In the genomic region with DNA sequence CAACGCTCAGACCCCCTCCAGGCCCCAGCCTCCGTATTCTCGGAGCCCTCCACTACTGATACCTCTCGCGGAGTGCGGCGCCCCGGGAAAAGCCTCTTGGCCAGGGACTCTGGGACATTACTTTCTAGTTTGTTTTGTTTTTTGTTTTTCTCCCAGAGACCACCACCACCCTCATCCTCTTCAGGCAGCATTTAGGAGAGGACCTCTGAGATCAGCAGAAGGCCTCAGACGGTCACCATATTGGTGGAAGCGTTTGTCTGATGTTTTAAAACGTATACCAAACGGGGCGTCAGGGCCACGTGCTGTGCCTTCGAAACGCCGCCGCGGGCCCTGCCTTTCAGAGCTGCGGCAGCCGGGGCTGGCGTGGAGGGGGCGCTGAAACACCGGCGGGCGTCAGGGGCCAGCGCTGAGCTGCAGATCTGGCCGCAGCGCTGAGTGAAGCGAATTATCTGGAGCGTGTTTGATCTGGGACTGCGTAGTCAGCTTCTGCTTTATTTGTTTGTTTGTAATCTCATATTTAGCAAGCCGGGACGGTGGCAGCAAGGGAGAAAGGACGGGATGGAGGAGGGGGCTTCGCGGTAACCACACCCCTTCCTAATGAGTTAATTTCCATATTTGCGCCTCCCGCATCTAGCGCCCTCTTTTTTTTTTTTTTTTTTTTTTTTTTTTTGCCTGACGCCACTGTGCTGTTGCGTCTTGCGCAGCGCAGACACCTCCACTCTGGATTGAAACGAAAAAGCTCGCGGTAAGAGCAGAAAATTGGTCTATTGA, we compare ENCODE assay signal across 8 cellular contexts. TPM values are rescaled to one million over a fixed set of nuclear protein-coding genes. Genes with fewer than 3 reads are reported as not detected.
A peak's percentile ranks its signal among the peaks of the same experiment; 100 is the strongest.
DNase-seq lines count a peak whose midpoint lies in the region; ATAC-seq and TF ChIP-seq lines count a peak whose summit lies in the region.

No MANE protein-coding gene starts in this region.

- intact Hi-C loops in esophagus squamous epithelium (cut with DNase I) (no loop called here), posterior vena cava (cut with DNase I) (loop anchor here in 1 of 2 donors (10.0 kb wide), 1 partner anchor 958 kb away; no protein-coding TSS in a partner anchor)

- TF ChIP-seq CTCF in GM10248 (IDR thresholded peaks at IDR 0.05; ENCODE audit: control extremely low read depth, extremely low read depth, low read depth, missing control alignments) (peak; percentile 7), esophagus squamous epithelium (IDR thresholded peaks at IDR 0.05) (peak in 5 of 6 experiments; percentile 6 to 33 (median 22))

- no peaks in the 10 kb centered on the region for H3K36me3 ChIP-seq in NT2/D1 (ENCODE audit: insufficient read depth, insufficient read length, low read length)
- H3K36me3 ChIP-seq in esophagus squamous epithelium, result no peaks in the 10 kb centered on the region

- 11 to 14% methylated on average over 43 to 44 of the region's 47 CpGs for WGBS in esophagus squamous epithelium, 2 donors

- TF ChIP-seq POLR2A in esophagus squamous epithelium (IDR thresholded peaks at IDR 0.05), result no peak

- H3K4me3 ChIP-seq in NT2/D1 (ENCODE audit: insufficient read length, low read depth) (peak overlapping the region; percentile 52), esophagus squamous epithelium (peak overlapping the region; percentile 40 to 69 (median 60))

- no peak for DNase-seq in GM10248 (ENCODE audit: extremely low spot score)
- DNase-seq in NT2/D1 (ENCODE audit: low read depth, low spot score), result no peak
- DNase-seq in esophagus squamous epithelium (lab: John Stamatoyannopoulos, UW), result no peak
- DNase-seq in posterior vena cava (ENCODE audit: low spot score), result peak; percentile 70
- DNase-seq in NCI-H2107 treated with DMSO at 0.1 percent for 48 hours (lab: John Stamatoyannopoulos, UW; ENCODE audit: unreplicated experiment), result no peak

- H3K27ac ChIP-seq in esophagus squamous epithelium, result peak overlapping the region; percentile 41 to 93 (median 80)

- peaks cover 4% of the 10 kb centered on the region for H3K4me1 ChIP-seq in NT2/D1 (ENCODE audit: insufficient read depth, insufficient read length)
- peaks cover 14 to 68% (median 22%) of the 10 kb centered on the region in 3 donors for H3K4me1 ChIP-seq in esophagus squamous epithelium

- CTCF ChIA-PET in GM10248 (lab: Yijun Ruan, JAX), result interaction anchor here (1.2 to 3.0 kb wide), 4 partner anchors 8 to 26 kb away, joined by 3 to 24 read pairs (median 5); no protein-coding TSS in a partner anchor

- POLR2A ChIA-PET in GM10248 (lab: Yijun Ruan, JAX), result interaction anchor here (0.5 kb wide), 1 partner anchor 10 kb away, joined by 4 read pairs; no protein-coding TSS in a partner anchor

- H3K27me3 ChIP-seq in NT2/D1 (ENCODE audit: insufficient read depth, insufficient read length) (no peaks in the 10 kb centered on the region), esophagus squamous epithelium (peaks cover 0 to 98% (median 31%) of the 10 kb centered on the region in 4 donors)

- H3K9me3 ChIP-seq in NT2/D1 (ENCODE audit: insufficient read depth, low read length) (no peaks in the 10 kb centered on the region; the same call in 1 of the 2 replicates), esophagus squamous epithelium (no peaks in the 10 kb centered on the region)

- peak overlapping the region; percentile 57 for H3K9ac ChIP-seq in NT2/D1 (ENCODE audit: insufficient read length, low read depth)

- ATAC-seq in GM21360 (IDR thresholded peaks at IDR 0.05; ENCODE audit: unreplicated experiment) (no peak), GM19455 (IDR thresholded peaks at IDR 0.05; ENCODE audit: unreplicated experiment) (no peak), HG03045 (IDR thresholded peaks at IDR 0.05; ENCODE audit: unreplicated experiment) (no peak)

RNA-seq across cellular contexts. Expression of a gene that starts 14.8 kb away (rescaled TPM):
- 10 to 100 TPM; 21.3 to 54.8 (median 43.5) TPM for total RNA-seq in esophagus squamous epithelium
- under 1 TPM; 0.19 to 0.29 TPM for total RNA-seq in posterior vena cava

Comparison
In these comparisons a context has a peak if more than half of its experiments do, and no peak if none do; other contexts are left out.
1. RNA of a gene that starts 14.8 kb away (total RNA-seq): 21.3 to 54.8 TPM in esophagus squamous epithelium; 0.19 to 0.29 TPM in posterior vena cava; every median in the first group is over 10 times any median in the second.